Comparison of ENCODE assay signal across 39 cellular contexts in genomic region chr6:137573739-137574138, GRCh38.
"Had no signal": no experiment of that assay in that cellular context is flagged by ENCODE, and none has a peak within 500 bp of the region (broad histone marks: within the 10 kb centered on the region; RNA-seq: fewer than 3 reads in every experiment).

No MANE protein-coding gene starts in this region.

- H3K27ac Mint-ChIP-seq: activated CD4-positive, alpha-beta memory T cell treated with anti-CD3 and anti-CD28 coated beads, Interleukin-2, amount 10 ng/mL, durations not matched to agents 7 days and 5 days; activated CD4-positive, alpha-beta T cell treated with anti-CD3 and anti-CD28 coated beads for 36 hours; activated CD4-positive, alpha-beta T cell treated with anti-CD3 and anti-CD28 coated beads, Interleukin-2, amount 10 ng/mL, durations not matched to agents 7 days and 5 days; activated CD8-positive, alpha-beta memory T cell treated with anti-CD3 and anti-CD28 coated beads, Interleukin-2, amount 10 ng/mL, durations not matched to agents 7 days and 5 days; activated CD8-positive, alpha-beta T cell treated with anti-CD3 and anti-CD28 coated beads, Interleukin-2, amount 10 ng/mL, durations not matched to agents 7 days and 5 days; activated naive CD4-positive, alpha-beta T cell treated with anti-CD3 and anti-CD28 coated beads, Interleukin-2, amount 10 ng/mL, durations not matched to agents 7 days and 5 days; activated naive CD4-positive, alpha-beta T cell treated with anti-CD3 and anti-CD28 coated beads, Interleukin-2, amount 50 U/mL, for 24 hours; activated naive CD8-positive, alpha-beta T cell; activated naive CD8-positive, alpha-beta T cell treated with anti-CD3 and anti-CD28 coated beads, Interleukin-2, amount 10 ng/mL, durations not matched to agents 7 days and 5 days; activated naive CD8-positive, alpha-beta T cell treated with anti-CD3 and anti-CD28 coated beads, Interleukin-2, amount 50 U/mL, for 24 hours; activated T-cell treated with anti-CD3 and anti-CD28 coated beads, Interleukin-2, amount 50 U/mL, for 24 hours; activated T-helper 2 cell treated with anti-CD3 and anti-CD28 coated beads, Interferon-gamma antibody, Interleukin-2, Interleukin-4, amounts not matched to agents 10 μg/mL and 5 μg/mL and 100 μg/mL, durations not matched to agents 14 hours and 24 hours and 36 hours; brain; T-helper 1 cell treated with Interleukin-12 subunit alpha and Interleukin-12 subunit beta and Interleukin-4 antibody, amounts not matched to agents 30 μg/mL and 1 μg/mL, for 36 hours; T-helper 2 cell treated with Interferon-gamma antibody and Interleukin-4, amounts not matched to agents 5 μg/mL and 100 μg/mL, for 36 hours had no signal

- H3K27me3 ChIP-seq: ascending aorta, cardiac muscle cell had no signal

- H3K36me3 Mint-ChIP-seq: activated CD8-positive, alpha-beta memory T cell treated with anti-CD3 and anti-CD28 coated beads, Interleukin-2, amount 10 ng/mL, durations not matched to agents 7 days and 5 days; activated naive CD4-positive, alpha-beta T cell treated with anti-CD3 and anti-CD28 coated beads, Interleukin-2, amount 10 ng/mL, durations not matched to agents 7 days and 5 days; activated naive CD4-positive, alpha-beta T cell treated with anti-CD3 and anti-CD28 coated beads, Interleukin-2, amount 50 U/mL, for 24 hours; activated naive CD8-positive, alpha-beta T cell; activated naive CD8-positive, alpha-beta T cell treated with anti-CD3 and anti-CD28 coated beads, Interleukin-2, amount 10 ng/mL, durations not matched to agents 7 days and 5 days; brain had no signal

- ATAC-seq: activated CD4-positive, alpha-beta T cell treated with anti-CD3 and anti-CD28 coated beads for 36 hours; activated CD4-positive, CD25-positive, alpha-beta regulatory T cell treated with anti-CD3 and anti-CD28 coated beads, Interleukin-2, amount 50 U/mL, for 24 hours; activated CD8-positive, alpha-beta memory T cell treated with anti-CD3 and anti-CD28 coated beads, Interleukin-2, amount 10 ng/mL, durations not matched to agents 7 days and 5 days; activated CD8-positive, alpha-beta T cell treated with anti-CD3 and anti-CD28 coated beads, Interleukin-2, amount 10 ng/mL, durations not matched to agents 7 days and 5 days; activated naive CD8-positive, alpha-beta T cell treated with anti-CD3 and anti-CD28 coated beads, Interleukin-2, amount 50 U/mL, for 24 hours had no signal

- H3K9me3 ChIP-seq: ascending aorta had no signal

- H3K27ac ChIP-seq: ascending aorta, cardiac muscle cell, VCaP had no signal

- H3K4me1 ChIP-seq: ascending aorta had no signal

- H3K36me3 ChIP-seq: ascending aorta, cardiac muscle cell had no signal

- H3K27me3 Mint-ChIP-seq: activated naive CD4-positive, alpha-beta T cell treated with anti-CD3 and anti-CD28 coated beads, Interleukin-2, amount 50 U/mL, for 24 hours had no signal

- H3K9me3 Mint-ChIP-seq: activated CD4-positive, alpha-beta memory T cell treated with anti-CD3 and anti-CD28 coated beads, Interleukin-2, amount 10 ng/mL, durations not matched to agents 7 days and 5 days; activated CD4-positive, alpha-beta T cell treated with anti-CD3 and anti-CD28 coated beads, Interleukin-2, amount 10 ng/mL, durations not matched to agents 7 days and 5 days; activated naive CD4-positive, alpha-beta T cell treated with anti-CD3 and anti-CD28 coated beads, Interleukin-2, amount 10 ng/mL, durations not matched to agents 7 days and 5 days; activated naive CD4-positive, alpha-beta T cell treated with anti-CD3 and anti-CD28 coated beads, Interleukin-2, amount 50 U/mL, for 24 hours; activated naive CD8-positive, alpha-beta T cell treated with anti-CD3 and anti-CD28 coated beads, Interleukin-2, amount 10 ng/mL, durations not matched to agents 7 days and 5 days; activated naive CD8-positive, alpha-beta T cell treated with anti-CD3 and anti-CD28 coated beads, Interleukin-2, amount 50 U/mL, for 24 hours; activated T-cell treated with anti-CD3 and anti-CD28 coated beads, Interleukin-2, amount 50 U/mL, for 24 hours; activated T-helper 2 cell treated with anti-CD3 and anti-CD28 coated beads, Interferon-gamma antibody, Interleukin-2, Interleukin-4, amounts not matched to agents 10 μg/mL and 5 μg/mL and 100 μg/mL, durations not matched to agents 14 hours and 24 hours and 36 hours; brain; central memory CD8-positive, alpha-beta T cell; T-helper 1 cell treated with Interleukin-12 subunit alpha and Interleukin-12 subunit beta and Interleukin-4 antibody, amounts not matched to agents 30 μg/mL and 1 μg/mL, for 36 hours; T-helper 2 cell treated with Interferon-gamma antibody and Interleukin-4, amounts not matched to agents 5 μg/mL and 100 μg/mL, for 36 hours had no signal

- H3K4me3 Mint-ChIP-seq: activated CD4-positive, alpha-beta memory T cell treated with anti-CD3 and anti-CD28 coated beads, Interleukin-2, amount 10 ng/mL, durations not matched to agents 7 days and 5 days; activated CD4-positive, alpha-beta T cell treated with anti-CD3 and anti-CD28 coated beads for 36 hours; activated CD4-positive, alpha-beta T cell treated with anti-CD3 and anti-CD28 coated beads, Interleukin-2, amount 10 ng/mL, durations not matched to agents 7 days and 5 days; activated CD8-positive, alpha-beta memory T cell treated with anti-CD3 and anti-CD28 coated beads, Interleukin-2, amount 10 ng/mL, durations not matched to agents 7 days and 5 days; activated CD8-positive, alpha-beta T cell treated with anti-CD3 and anti-CD28 coated beads, Interleukin-2, amount 10 ng/mL, durations not matched to agents 7 days and 5 days; activated naive CD4-positive, alpha-beta T cell treated with anti-CD3 and anti-CD28 coated beads, Interleukin-2, amount 10 ng/mL, durations not matched to agents 7 days and 5 days; activated naive CD4-positive, alpha-beta T cell treated with anti-CD3 and anti-CD28 coated beads, Interleukin-2, amount 50 U/mL, for 24 hours; activated naive CD8-positive, alpha-beta T cell; activated naive CD8-positive, alpha-beta T cell treated with anti-CD3 and anti-CD28 coated beads, Interleukin-2, amount 10 ng/mL, durations not matched to agents 7 days and 5 days; activated naive CD8-positive, alpha-beta T cell treated with anti-CD3 and anti-CD28 coated beads, Interleukin-2, amount 50 U/mL, for 24 hours; activated T-cell treated with anti-CD3 and anti-CD28 coated beads, Interleukin-2, amount 50 U/mL, for 24 hours; brain; central memory CD8-positive, alpha-beta T cell; T-helper 1 cell treated with Interleukin-12 subunit alpha and Interleukin-12 subunit beta and Interleukin-4 antibody, amounts not matched to agents 30 μg/mL and 1 μg/mL, for 36 hours; T-helper 2 cell treated with Interferon-gamma antibody and Interleukin-4, amounts not matched to agents 5 μg/mL and 100 μg/mL, for 36 hours had no signal

- H3K4me3 ChIP-seq: ascending aorta, cardiac muscle cell had no signal

- H3K4me1 Mint-ChIP-seq: activated CD4-positive, alpha-beta memory T cell treated with anti-CD3 and anti-CD28 coated beads, Interleukin-2, amount 10 ng/mL, durations not matched to agents 7 days and 5 days; activated CD4-positive, alpha-beta T cell treated with anti-CD3 and anti-CD28 coated beads for 36 hours; activated CD4-positive, alpha-beta T cell treated with anti-CD3 and anti-CD28 coated beads, Interleukin-2, amount 10 ng/mL, durations not matched to agents 7 days and 5 days; activated CD8-positive, alpha-beta memory T cell treated with anti-CD3 and anti-CD28 coated beads, Interleukin-2, amount 10 ng/mL, durations not matched to agents 7 days and 5 days; activated naive CD8-positive, alpha-beta T cell treated with anti-CD3 and anti-CD28 coated beads, Interleukin-2, amount 10 ng/mL, durations not matched to agents 7 days and 5 days; central memory CD8-positive, alpha-beta T cell had no signal

- DNase-seq: activated CD4-positive, alpha-beta memory T cell treated with anti-CD3 and anti-CD28 coated beads, Interleukin-2, amount 10 ng/mL, durations not matched to agents 7 days and 5 days; activated CD4-positive, alpha-beta T cell treated with anti-CD3 and anti-CD28 coated beads for 1 hour; activated CD4-positive, alpha-beta T cell treated with anti-CD3 and anti-CD28 coated beads for 36 hours; activated CD4-positive, alpha-beta T cell treated with anti-CD3 and anti-CD28 coated beads for 48 hours; activated CD4-positive, alpha-beta T cell treated with anti-CD3 and anti-CD28 coated beads, Interleukin-2, amount 10 ng/mL, durations not matched to agents 7 days and 5 days; activated CD4-positive, alpha-beta T cell treated with anti-CD3 and anti-CD28 coated beads, Interleukin-2, amount 50 U/mL, for 48 hours; activated CD4-positive, CD25-positive, alpha-beta regulatory T cell; activated CD8-positive, alpha-beta memory T cell treated with anti-CD3 and anti-CD28 coated beads for 24 hours; activated CD8-positive, alpha-beta memory T cell treated with anti-CD3 and anti-CD28 coated beads, Interleukin-2, amount 10 ng/mL, durations not matched to agents 7 days and 5 days; activated CD8-positive, alpha-beta memory T cell treated with anti-CD3 and anti-CD28 coated beads, Interleukin-2, amount 50 U/mL, for 48 hours; activated CD8-positive, alpha-beta T cell treated with anti-CD3 and anti-CD28 coated beads, Interleukin-2, amount 10 ng/mL, durations not matched to agents 7 days and 5 days; activated effector memory CD4-positive, alpha-beta T cell treated with Interleukin-2 at 50 U/mL for 16 hours; activated gamma-delta T cell; activated naive CD4-positive, alpha-beta T cell treated with anti-CD3 and anti-CD28 coated beads, Interleukin-2, amount 10 ng/mL, durations not matched to agents 7 days and 5 days; activated naive CD4-positive, alpha-beta T cell treated with Interleukin-2 at 50 U/mL for 16 hours; activated naive CD8-positive, alpha-beta T cell treated with anti-CD3 and anti-CD28 coated beads, Interleukin-2, amount 10 ng/mL, durations not matched to agents 7 days and 5 days; activated naive CD8-positive, alpha-beta T cell treated with anti-CD3 and anti-CD28 coated beads, Interleukin-2, amount 50 U/mL, for 24 hours; activated T-cell treated with anti-CD3 and anti-CD28 coated beads, Interleukin-2, amount 50 U/mL, for 24 hours; activated T-cell treated with anti-CD3 and anti-CD28 coated beads, Interleukin-2, amount 50 U/mL, for 48 hours; amygdala; anterior cingulate cortex; caudate nucleus; cerebellar nuclear complex; T-helper 1 cell; T-helper 2 cell; T-helper 9 cell had no signal

- FAIRE-seq: bronchial epithelial cell, TTC549 had no signal
